1 cellular context compared by ENCODE assay signal in the genomic region with DNA sequence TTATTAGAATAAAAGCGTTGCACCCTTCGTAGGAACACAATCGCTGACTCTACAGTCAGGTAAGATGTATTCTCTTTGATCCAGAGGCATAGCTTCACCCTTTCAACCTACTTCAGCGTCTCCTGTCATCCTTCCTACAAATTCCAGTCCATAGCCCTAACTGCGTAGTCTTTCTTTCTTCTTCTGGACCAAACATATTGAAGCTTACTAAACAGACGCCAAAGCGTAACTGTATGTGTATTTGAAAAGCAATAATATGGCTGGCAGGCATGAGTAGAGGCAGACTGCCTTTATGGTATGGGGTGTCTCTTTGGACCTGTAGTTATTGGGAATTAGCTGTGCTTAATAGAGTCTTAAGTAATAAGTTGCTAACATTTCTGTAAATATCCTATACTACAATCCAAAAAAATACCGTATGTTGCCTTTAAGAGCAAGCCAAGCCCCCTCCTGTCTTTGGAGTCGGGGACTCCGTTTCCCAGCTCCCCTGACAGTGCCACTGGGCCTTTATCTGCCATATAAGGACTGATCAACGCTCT.
A peak's percentile ranks its signal among the peaks of the same experiment; 100 is the strongest.
TF ChIP-seq lines count a peak whose summit lies in the region.

No MANE protein-coding gene starts in this region.

TF ChIP-seq in H1, 55 proteins besides CTCF, POLR2A, EP300 and RAD21:
- TF ChIP-seq PHF8 (conservative IDR thresholded peaks at IDR 0.05; ENCODE audit: low read depth, low read length) (no peak), SRF (IDR thresholded peaks at IDR 0.05; ENCODE audit: low read depth, low read length) (peak; percentile 99), KDM5A (IDR thresholded peaks at IDR 0.05; ENCODE audit: low read length) (no peak), SIX5 (IDR thresholded peaks at IDR 0.05; ENCODE audit: low read depth, low read length) (no peak; the same call in 1 of the 2 replicates)
- TF ChIP-seq, protein P1, sequence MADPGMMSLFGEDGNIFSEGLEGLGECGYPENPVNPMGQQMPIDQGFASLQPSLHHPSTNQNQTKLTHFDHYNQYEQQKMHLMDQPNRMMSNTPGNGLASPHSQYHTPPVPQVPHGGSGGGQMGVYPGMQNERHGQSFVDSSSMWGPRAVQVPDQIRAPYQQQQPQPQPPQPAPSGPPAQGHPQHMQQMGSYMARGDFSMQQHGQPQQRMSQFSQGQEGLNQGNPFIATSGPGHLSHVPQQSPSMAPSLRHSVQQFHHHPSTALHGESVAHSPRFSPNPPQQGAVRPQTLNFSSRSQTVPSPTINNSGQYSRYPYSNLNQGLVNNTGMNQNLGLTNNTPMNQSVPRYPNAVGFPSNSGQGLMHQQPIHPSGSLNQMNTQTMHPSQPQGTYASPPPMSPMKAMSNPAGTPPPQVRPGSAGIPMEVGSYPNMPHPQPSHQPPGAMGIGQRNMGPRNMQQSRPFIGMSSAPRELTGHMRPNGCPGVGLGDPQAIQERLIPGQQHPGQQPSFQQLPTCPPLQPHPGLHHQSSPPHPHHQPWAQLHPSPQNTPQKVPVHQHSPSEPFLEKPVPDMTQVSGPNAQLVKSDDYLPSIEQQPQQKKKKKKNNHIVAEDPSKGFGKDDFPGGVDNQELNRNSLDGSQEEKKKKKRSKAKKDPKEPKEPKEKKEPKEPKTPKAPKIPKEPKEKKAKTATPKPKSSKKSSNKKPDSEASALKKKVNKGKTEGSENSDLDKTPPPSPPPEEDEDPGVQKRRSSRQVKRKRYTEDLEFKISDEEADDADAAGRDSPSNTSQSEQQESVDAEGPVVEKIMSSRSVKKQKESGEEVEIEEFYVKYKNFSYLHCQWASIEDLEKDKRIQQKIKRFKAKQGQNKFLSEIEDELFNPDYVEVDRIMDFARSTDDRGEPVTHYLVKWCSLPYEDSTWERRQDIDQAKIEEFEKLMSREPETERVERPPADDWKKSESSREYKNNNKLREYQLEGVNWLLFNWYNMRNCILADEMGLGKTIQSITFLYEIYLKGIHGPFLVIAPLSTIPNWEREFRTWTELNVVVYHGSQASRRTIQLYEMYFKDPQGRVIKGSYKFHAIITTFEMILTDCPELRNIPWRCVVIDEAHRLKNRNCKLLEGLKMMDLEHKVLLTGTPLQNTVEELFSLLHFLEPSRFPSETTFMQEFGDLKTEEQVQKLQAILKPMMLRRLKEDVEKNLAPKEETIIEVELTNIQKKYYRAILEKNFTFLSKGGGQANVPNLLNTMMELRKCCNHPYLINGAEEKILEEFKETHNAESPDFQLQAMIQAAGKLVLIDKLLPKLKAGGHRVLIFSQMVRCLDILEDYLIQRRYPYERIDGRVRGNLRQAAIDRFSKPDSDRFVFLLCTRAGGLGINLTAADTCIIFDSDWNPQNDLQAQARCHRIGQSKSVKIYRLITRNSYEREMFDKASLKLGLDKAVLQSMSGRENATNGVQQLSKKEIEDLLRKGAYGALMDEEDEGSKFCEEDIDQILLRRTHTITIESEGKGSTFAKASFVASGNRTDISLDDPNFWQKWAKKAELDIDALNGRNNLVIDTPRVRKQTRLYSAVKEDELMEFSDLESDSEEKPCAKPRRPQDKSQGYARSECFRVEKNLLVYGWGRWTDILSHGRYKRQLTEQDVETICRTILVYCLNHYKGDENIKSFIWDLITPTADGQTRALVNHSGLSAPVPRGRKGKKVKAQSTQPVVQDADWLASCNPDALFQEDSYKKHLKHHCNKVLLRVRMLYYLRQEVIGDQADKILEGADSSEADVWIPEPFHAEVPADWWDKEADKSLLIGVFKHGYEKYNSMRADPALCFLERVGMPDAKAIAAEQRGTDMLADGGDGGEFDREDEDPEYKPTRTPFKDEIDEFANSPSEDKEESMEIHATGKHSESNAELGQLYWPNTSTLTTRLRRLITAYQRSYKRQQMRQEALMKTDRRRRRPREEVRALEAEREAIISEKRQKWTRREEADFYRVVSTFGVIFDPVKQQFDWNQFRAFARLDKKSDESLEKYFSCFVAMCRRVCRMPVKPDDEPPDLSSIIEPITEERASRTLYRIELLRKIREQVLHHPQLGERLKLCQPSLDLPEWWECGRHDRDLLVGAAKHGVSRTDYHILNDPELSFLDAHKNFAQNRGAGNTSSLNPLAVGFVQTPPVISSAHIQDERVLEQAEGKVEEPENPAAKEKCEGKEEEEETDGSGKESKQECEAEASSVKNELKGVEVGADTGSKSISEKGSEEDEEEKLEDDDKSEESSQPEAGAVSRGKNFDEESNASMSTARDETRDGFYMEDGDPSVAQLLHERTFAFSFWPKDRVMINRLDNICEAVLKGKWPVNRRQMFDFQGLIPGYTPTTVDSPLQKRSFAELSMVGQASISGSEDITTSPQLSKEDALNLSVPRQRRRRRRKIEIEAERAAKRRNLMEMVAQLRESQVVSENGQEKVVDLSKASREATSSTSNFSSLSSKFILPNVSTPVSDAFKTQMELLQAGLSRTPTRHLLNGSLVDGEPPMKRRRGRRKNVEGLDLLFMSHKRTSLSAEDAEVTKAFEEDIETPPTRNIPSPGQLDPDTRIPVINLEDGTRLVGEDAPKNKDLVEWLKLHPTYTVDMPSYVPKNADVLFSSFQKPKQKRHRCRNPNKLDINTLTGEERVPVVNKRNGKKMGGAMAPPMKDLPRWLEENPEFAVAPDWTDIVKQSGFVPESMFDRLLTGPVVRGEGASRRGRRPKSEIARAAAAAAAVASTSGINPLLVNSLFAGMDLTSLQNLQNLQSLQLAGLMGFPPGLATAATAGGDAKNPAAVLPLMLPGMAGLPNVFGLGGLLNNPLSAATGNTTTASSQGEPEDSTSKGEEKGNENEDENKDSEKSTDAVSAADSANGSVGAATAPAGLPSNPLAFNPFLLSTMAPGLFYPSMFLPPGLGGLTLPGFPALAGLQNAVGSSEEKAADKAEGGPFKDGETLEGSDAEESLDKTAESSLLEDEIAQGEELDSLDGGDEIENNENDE (IDR thresholded peaks at IDR 0.05; ENCODE audit: insufficient replicate concordance, low read length): no peak
